ENCODE assay signal across 1 cellular context in the genomic region with DNA sequence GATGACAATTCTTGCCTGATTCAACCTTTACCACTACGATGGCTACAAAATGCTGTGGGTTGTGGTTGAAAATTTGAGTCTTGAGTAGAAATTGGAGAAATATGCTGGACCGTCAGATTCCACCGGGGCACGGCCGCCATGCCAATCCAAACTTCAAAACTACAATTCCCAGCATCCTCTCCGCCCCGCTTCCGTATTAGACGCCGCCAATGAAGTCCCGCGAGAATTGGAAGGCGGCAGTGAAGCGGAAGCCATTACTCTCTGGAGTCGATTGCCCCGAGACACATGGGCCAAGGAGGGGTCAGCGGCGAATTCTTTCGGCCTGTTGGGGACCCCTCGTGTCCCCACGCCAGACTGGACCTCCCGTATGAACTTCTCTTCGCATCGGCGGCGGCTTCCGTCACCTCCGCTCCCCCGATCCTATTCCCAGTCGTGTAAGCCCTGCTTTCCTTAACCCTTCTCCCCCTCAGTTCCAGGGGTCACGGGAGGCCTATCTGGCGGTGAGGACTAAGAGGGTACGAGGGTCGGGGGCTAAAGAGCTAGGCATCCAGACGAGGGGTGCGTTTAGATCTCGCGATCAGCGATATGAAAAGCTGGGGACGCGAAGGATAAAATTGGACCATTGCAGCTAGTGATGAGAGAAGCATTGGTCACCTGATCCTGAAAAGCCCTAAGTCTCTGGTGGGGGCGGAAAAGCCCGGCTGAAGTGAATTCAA.
TF ChIP-seq lines count a peak whose summit lies in the region.

A gene (plus strand): TSS at position 239 of the 716 bp plus-strand sequence. CDS start 15,620 bp downstream, outside the sequence.

TF ChIP-seq in HepG2, 621 proteins besides CTCF, POLR2A, EP300 and RAD21 (continued from another document and continues in another):
- 0 out of 2 replicates have a peak, but pooled peaks have one; percentile 40 for TF ChIP-seq KDM4B (CRISPR knock-in tag; IDR thresholded peaks at IDR 0.05)
- no peak; the same call in 1 of the 2 replicates for TF ChIP-seq SP140L (CRISPR knock-in tag; IDR thresholded peaks at IDR 0.05; ENCODE audit: borderline replicate concordance)
- no peak for TF ChIP-seq FOXC1 (CRISPR knock-in tag; IDR thresholded peaks at IDR 0.05; ENCODE audit: borderline replicate concordance)
- no peak for TF ChIP-seq ZNF326 (CRISPR knock-in tag; IDR thresholded peaks at IDR 0.05; ENCODE audit: borderline replicate concordance)
- TF ChIP-seq, protein P1, sequence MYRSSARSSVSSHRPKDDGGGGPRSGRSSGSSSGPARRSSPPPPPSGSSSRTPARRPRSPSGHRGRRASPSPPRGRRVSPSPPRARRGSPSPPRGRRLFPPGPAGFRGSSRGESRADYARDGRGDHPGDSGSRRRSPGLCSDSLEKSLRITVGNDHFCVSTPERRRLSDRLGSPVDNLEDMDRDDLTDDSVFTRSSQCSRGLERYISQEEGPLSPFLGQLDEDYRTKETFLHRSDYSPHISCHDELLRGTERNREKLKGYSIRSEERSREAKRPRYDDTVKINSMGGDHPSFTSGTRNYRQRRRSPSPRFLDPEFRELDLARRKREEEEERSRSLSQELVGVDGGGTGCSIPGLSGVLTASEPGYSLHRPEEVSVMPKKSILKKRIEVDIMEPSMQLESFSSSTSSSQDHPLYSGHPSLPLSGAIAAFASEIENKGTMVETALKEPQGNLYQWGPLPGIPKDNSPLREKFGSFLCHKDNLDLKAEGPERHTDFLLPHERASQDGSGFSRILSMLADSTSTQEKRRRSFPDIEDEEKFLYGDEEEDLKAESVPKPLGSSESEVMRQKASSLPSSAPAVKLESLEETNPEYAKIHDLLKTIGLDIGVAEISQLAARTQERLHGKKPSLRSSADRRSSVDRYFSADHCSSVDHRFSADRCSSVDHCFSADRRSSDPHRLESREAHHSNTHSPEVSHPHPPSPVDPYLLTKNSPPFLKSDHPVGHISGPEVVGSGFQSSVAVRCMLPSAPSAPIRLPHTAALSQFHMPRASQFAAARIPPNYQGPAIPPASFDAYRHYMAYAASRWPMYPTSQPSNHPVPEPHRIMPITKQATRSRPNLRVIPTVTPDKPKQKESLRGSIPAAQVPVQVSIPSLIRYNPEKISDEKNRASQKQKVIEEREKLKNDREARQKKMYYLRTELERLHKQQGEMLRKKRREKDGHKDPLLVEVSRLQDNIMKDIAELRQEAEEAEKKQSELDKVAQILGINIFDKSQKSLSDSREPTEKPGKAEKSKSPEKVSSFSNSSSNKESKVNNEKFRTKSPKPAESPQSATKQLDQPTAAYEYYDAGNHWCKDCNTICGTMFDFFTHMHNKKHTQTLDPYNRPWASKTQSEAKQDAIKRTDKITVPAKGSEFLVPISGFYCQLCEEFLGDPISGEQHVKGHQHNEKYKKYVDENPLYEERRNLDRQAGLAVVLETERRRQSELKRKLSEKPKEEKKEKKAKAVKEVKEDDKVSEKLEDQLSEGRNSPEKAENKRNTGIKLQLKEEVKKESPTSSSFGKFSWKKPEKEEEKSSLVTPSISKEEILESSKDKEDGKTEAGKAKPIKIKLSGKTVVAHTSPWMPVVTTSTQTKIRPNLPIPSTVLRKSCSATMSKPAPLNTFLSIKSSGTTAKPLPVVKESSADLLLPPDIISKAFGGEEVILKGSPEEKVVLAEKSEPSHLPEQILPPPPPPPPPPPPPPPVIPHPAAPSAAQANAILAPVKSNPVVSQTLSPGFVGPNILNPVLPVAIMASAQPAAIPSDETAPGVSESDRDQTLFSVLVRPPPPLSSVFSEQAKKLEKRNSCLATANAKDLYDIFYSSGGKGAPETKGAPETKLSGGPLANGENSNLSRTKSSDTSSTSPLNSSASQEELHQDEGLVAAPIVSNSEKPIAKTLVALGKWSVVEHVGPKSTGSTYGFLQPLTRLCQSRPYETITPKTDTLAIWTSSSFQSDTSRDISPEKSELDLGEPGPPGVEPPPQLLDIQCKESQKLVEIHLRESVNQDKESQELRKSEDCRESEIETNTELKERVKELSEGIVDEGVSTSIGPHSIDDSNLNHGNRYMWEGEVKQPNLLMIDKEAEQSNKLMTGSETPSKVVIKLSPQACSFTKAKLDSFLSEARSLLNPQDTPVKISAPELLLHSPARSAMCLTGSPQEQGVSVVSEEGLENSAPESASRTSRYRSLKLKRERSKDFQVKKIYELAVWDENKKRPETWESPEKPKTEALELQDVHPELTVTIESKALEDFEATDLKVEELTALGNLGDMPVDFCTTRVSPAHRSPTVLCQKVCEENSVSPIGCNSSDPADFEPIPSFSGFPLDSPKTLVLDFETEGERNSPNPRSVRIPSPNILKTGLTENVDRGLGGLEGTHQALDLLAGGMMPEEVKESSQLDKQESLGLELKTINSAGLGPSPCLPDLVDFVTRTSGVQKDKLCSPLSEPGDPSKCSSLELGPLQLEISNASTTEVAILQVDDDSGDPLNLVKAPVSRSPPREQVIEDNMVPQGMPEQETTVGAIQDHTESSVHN (CRISPR knock-in tag; IDR thresholded peaks at IDR 0.05), result no peak
- no peak for TF ChIP-seq ZNF382 (CRISPR knock-in tag; IDR thresholded peaks at IDR 0.05; ENCODE audit: borderline replicate concordance)
- TF ChIP-seq REPIN1 (CRISPR knock-in tag; IDR thresholded peaks at IDR 0.05; ENCODE audit: borderline replicate concordance, low read depth), result peak; percentile 75
- TF ChIP-seq ZNF296 (CRISPR knock-in tag; conservative IDR thresholded peaks at IDR 0.05), result no peak
- TF ChIP-seq, protein P2, sequence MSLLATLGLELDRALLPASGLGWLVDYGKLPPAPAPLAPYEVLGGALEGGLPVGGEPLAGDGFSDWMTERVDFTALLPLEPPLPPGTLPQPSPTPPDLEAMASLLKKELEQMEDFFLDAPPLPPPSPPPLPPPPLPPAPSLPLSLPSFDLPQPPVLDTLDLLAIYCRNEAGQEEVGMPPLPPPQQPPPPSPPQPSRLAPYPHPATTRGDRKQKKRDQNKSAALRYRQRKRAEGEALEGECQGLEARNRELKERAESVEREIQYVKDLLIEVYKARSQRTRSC (CRISPR knock-in tag; IDR thresholded peaks at IDR 0.05; ENCODE audit: low read depth), result no peak
- peak; percentile 74 for TF ChIP-seq ZNF547 (CRISPR knock-in tag; IDR thresholded peaks at IDR 0.05)
- TF ChIP-seq HOXA7 (CRISPR knock-in tag; IDR thresholded peaks at IDR 0.05), result no peak
- TF ChIP-seq HNRNPLL (IDR thresholded peaks at IDR 0.05; ENCODE audit: low read depth, low read length, poor library complexity, severe bottlenecking), result no peak
- no peak for TF ChIP-seq KAT2B (IDR thresholded peaks at IDR 0.05; ENCODE audit: borderline replicate concordance, low read depth, low read length)
- TF ChIP-seq, protein P3, sequence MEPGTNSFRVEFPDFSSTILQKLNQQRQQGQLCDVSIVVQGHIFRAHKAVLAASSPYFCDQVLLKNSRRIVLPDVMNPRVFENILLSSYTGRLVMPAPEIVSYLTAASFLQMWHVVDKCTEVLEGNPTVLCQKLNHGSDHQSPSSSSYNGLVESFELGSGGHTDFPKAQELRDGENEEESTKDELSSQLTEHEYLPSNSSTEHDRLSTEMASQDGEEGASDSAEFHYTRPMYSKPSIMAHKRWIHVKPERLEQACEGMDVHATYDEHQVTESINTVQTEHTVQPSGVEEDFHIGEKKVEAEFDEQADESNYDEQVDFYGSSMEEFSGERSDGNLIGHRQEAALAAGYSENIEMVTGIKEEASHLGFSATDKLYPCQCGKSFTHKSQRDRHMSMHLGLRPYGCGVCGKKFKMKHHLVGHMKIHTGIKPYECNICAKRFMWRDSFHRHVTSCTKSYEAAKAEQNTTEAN (CRISPR knock-in tag; conservative IDR thresholded peaks at IDR 0.05), result no peak
- TF ChIP-seq KDM5B (CRISPR knock-in tag; IDR thresholded peaks at IDR 0.05; ENCODE audit: borderline replicate concordance), result peak; percentile 80; the same call in 1 of the 2 replicates
- TF ChIP-seq ZNF230 (CRISPR knock-in tag; IDR thresholded peaks at IDR 0.05), result no peak; the same call in 1 of the 2 replicates
- TF ChIP-seq GFI1 (CRISPR knock-in tag; IDR thresholded peaks at IDR 0.05; ENCODE audit: borderline replicate concordance), result no peak; the same call in 1 of the 2 replicates
- peak; percentile 55 for TF ChIP-seq NFYB (CRISPR knock-in tag; IDR thresholded peaks at IDR 0.05)
- TF ChIP-seq ZNF589 (CRISPR knock-in tag; conservative IDR thresholded peaks at IDR 0.05), result no peak
- no peak for TF ChIP-seq ZC3H4 (CRISPR knock-in tag; IDR thresholded peaks at IDR 0.05; ENCODE audit: borderline replicate concordance)
- no peak for TF ChIP-seq ZNF20 (CRISPR knock-in tag; IDR thresholded peaks at IDR 0.05)
- no peak for TF ChIP-seq NFE2L1 (CRISPR knock-in tag; IDR thresholded peaks at IDR 0.05; ENCODE audit: borderline replicate concordance)
- TF ChIP-seq, protein P4, sequence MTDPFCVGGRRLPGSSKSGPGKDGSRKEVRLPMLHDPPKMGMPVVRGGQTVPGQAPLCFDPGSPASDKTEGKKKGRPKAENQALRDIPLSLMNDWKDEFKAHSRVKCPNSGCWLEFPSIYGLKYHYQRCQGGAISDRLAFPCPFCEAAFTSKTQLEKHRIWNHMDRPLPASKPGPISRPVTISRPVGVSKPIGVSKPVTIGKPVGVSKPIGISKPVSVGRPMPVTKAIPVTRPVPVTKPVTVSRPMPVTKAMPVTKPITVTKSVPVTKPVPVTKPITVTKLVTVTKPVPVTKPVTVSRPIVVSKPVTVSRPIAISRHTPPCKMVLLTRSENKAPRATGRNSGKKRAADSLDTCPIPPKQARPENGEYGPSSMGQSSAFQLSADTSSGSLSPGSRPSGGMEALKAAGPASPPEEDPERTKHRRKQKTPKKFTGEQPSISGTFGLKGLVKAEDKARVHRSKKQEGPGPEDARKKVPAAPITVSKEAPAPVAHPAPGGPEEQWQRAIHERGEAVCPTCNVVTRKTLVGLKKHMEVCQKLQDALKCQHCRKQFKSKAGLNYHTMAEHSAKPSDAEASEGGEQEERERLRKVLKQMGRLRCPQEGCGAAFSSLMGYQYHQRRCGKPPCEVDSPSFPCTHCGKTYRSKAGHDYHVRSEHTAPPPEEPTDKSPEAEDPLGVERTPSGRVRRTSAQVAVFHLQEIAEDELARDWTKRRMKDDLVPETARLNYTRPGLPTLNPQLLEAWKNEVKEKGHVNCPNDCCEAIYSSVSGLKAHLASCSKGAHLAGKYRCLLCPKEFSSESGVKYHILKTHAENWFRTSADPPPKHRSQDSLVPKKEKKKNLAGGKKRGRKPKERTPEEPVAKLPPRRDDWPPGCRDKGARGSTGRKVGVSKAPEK (CRISPR knock-in tag; IDR thresholded peaks at IDR 0.05; ENCODE audit: borderline replicate concordance), result no peak
- TF ChIP-seq RARA (CRISPR knock-in tag; IDR thresholded peaks at IDR 0.05), result no peak
- TF ChIP-seq RFX5 (IDR thresholded peaks at IDR 0.05; ENCODE audit: low read depth, low read length), result no peak
- no peak for TF ChIP-seq ESRRA (CRISPR knock-in tag; IDR thresholded peaks at IDR 0.05; ENCODE audit: low read depth)
- TF ChIP-seq PCBP1 (IDR thresholded peaks at IDR 0.05; ENCODE audit: borderline replicate concordance, low read depth, low read length), result no peak; the same call in 1 of the 2 replicates
- 0 out of 2 replicates have a peak, but pooled peaks have one; percentile 62 for TF ChIP-seq ZNF446 (CRISPR knock-in tag; IDR thresholded peaks at IDR 0.05)
- TF ChIP-seq KDM3A (CRISPR knock-in tag; IDR thresholded peaks at IDR 0.05; ENCODE audit: low read depth), result no peak
- TF ChIP-seq, protein P5, sequence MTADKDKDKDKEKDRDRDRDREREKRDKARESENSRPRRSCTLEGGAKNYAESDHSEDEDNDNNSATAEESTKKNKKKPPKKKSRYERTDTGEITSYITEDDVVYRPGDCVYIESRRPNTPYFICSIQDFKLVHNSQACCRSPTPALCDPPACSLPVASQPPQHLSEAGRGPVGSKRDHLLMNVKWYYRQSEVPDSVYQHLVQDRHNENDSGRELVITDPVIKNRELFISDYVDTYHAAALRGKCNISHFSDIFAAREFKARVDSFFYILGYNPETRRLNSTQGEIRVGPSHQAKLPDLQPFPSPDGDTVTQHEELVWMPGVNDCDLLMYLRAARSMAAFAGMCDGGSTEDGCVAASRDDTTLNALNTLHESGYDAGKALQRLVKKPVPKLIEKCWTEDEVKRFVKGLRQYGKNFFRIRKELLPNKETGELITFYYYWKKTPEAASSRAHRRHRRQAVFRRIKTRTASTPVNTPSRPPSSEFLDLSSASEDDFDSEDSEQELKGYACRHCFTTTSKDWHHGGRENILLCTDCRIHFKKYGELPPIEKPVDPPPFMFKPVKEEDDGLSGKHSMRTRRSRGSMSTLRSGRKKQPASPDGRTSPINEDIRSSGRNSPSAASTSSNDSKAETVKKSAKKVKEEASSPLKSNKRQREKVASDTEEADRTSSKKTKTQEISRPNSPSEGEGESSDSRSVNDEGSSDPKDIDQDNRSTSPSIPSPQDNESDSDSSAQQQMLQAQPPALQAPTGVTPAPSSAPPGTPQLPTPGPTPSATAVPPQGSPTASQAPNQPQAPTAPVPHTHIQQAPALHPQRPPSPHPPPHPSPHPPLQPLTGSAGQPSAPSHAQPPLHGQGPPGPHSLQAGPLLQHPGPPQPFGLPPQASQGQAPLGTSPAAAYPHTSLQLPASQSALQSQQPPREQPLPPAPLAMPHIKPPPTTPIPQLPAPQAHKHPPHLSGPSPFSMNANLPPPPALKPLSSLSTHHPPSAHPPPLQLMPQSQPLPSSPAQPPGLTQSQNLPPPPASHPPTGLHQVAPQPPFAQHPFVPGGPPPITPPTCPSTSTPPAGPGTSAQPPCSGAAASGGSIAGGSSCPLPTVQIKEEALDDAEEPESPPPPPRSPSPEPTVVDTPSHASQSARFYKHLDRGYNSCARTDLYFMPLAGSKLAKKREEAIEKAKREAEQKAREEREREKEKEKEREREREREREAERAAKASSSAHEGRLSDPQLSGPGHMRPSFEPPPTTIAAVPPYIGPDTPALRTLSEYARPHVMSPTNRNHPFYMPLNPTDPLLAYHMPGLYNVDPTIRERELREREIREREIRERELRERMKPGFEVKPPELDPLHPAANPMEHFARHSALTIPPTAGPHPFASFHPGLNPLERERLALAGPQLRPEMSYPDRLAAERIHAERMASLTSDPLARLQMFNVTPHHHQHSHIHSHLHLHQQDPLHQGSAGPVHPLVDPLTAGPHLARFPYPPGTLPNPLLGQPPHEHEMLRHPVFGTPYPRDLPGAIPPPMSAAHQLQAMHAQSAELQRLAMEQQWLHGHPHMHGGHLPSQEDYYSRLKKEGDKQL (CRISPR knock-in tag; IDR thresholded peaks at IDR 0.05; ENCODE audit: low read depth), result no peak
